ENCODE assay signal across 1 cellular context in the genomic region with DNA sequence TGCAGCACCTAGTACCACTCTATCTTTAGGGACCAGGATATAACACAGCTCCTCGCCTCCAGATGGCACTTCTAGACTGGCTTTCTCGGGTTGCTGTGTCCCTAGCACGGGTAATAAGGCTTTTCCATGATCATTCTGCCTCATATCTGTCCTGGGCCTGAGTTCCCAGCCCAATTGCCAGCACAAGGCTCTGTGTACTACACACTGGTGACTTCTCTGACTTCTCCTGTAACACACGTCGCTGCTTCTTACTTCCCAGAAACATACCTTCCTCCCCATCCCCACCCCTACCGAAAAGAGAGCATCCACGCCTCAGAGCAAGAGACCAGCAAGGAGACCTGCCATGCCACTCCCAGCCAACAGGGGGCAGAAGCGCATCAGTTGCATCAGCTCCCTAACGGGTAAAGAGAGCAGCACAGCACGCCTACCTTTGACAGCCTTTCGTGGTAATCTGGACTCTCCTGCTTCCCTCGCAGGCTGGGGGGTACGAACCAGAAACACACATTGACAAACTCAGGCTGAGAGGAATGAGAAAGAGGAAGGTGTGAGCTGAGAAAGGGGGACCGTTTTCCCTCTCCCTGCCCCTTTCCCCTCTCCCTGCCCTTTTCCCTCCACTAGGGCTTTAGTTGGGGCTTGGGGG.
TF ChIP-seq lines count a peak whose summit lies in the region.

No MANE protein-coding gene starts in this region.

TF ChIP-seq in K562, 482 proteins besides CTCF, POLR2A, EP300 and RAD21 (continued from another document and continues in another):
- TF ChIP-seq GATAD2A (IDR thresholded peaks at IDR 0.05) (no peak), SIN3A (IDR thresholded peaks at IDR 0.05; ENCODE audit: borderline replicate concordance in 2 of 2, control insufficient read depth in 1 of 2, low read depth in 2 of 2, low read length in 2 of 2) (no peak), OTX1 (CRISPR knock-in tag; IDR thresholded peaks at IDR 0.05) (0 out of 2 replicates have a peak, but pooled peaks have one; percentile 34), ZBTB8A (IDR thresholded peaks at IDR 0.05; ENCODE audit: partially characterized antibody) (no peak), TOE1 (IDR thresholded peaks at IDR 0.05; ENCODE audit: borderline replicate concordance) (peak; percentile 71; the same call in 1 of the 2 replicates), TOE1 (CRISPR knock-in tag; IDR thresholded peaks at IDR 0.05; ENCODE audit: borderline replicate concordance, low read depth) (no peak), ZNF695 (CRISPR knock-in tag; IDR thresholded peaks at IDR 0.05) (no peak), CREM (IDR thresholded peaks at IDR 0.05; ENCODE audit: low read depth) (peak; percentile 72), ZNF23 (CRISPR knock-in tag; IDR thresholded peaks at IDR 0.05) (no peak), ETV1 (tag; conservative IDR thresholded peaks at IDR 0.05; ENCODE audit: low read depth) (no peak), HNRNPK (IDR thresholded peaks at IDR 0.05; ENCODE audit: low read depth, low read length, poor library complexity, severe bottlenecking) (no peak), YBX1 (IDR thresholded peaks at IDR 0.05) (no peak), FOXK1 (CRISPR knock-in tag; IDR thresholded peaks at IDR 0.05; ENCODE audit: borderline replicate concordance) (no peak), MCM2 (IDR thresholded peaks at IDR 0.05; ENCODE audit: low read depth) (no peak), SNIP1 (IDR thresholded peaks at IDR 0.05; ENCODE audit: low read depth) (no peak), ZNF561 (CRISPR knock-in tag; conservative IDR thresholded peaks at IDR 0.05) (no peak), FOXM1 (IDR thresholded peaks at IDR 0.05; ENCODE audit: low read depth) (no peak), FOXM1 (CRISPR knock-in tag; IDR thresholded peaks at IDR 0.05; ENCODE audit: low read depth) (no peak), TBP (optimal IDR thresholded peaks at IDR 0.05; ENCODE audit: low read depth, low read length) (peak; percentile 58), POLR2H (tag; IDR thresholded peaks at IDR 0.05; ENCODE audit: low read depth) (no peak), CBX2 (IDR thresholded peaks at IDR 0.05; ENCODE audit: insufficient read depth, low read length, poor library complexity, severe bottlenecking) (no peak), ZNF668 (CRISPR knock-in tag; IDR thresholded peaks at IDR 0.05) (no peak), CREBBP (IDR thresholded peaks at IDR 0.05; ENCODE audit: low read depth, low read length) (no peak)
- TF ChIP-seq, protein P1, sequence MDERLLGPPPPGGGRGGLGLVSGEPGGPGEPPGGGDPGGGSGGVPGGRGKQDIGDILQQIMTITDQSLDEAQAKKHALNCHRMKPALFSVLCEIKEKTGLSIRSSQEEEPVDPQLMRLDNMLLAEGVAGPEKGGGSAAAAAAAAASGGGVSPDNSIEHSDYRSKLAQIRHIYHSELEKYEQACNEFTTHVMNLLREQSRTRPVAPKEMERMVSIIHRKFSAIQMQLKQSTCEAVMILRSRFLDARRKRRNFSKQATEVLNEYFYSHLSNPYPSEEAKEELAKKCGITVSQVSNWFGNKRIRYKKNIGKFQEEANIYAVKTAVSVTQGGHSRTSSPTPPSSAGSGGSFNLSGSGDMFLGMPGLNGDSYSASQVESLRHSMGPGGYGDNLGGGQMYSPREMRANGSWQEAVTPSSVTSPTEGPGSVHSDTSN (CRISPR knock-in tag; IDR thresholded peaks at IDR 0.05; ENCODE audit: low read depth) = no peak
- TF ChIP-seq, protein P1 (tag; conservative IDR thresholded peaks at IDR 0.05; ENCODE audit: low read depth) = no peak
- TF ChIP-seq, protein P2, sequence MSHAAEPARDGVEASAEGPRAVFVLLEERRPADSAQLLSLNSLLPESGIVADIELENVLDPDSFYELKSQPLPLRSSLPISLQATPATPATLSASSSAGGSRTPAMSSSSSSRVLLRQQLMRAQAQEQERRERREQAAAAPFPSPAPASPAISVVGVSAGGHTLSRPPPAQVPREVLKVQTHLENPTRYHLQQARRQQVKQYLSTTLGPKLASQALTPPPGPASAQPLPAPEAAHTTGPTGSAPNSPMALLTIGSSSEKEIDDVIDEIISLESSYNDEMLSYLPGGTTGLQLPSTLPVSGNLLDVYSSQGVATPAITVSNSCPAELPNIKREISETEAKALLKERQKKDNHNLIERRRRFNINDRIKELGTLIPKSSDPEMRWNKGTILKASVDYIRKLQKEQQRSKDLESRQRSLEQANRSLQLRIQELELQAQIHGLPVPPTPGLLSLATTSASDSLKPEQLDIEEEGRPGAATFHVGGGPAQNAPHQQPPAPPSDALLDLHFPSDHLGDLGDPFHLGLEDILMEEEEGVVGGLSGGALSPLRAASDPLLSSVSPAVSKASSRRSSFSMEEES (CRISPR knock-in tag; IDR thresholded peaks at IDR 0.05) = no peak
- TF ChIP-seq, protein P3, sequence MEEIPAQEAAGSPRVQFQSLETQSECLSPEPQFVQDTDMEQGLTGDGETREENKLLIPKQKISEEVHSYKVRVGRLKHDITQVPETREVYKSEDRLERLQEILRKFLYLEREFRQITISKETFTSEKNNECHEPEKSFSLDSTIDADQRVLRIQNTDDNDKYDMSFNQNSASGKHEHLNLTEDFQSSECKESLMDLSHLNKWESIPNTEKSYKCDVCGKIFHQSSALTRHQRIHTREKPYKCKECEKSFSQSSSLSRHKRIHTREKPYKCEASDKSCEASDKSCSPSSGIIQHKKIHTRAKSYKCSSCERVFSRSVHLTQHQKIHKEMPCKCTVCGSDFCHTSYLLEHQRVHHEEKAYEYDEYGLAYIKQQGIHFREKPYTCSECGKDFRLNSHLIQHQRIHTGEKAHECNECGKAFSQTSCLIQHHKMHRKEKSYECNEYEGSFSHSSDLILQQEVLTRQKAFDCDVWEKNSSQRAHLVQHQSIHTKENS (CRISPR knock-in tag; IDR thresholded peaks at IDR 0.05) = no peak
- TF ChIP-seq, protein P4, sequence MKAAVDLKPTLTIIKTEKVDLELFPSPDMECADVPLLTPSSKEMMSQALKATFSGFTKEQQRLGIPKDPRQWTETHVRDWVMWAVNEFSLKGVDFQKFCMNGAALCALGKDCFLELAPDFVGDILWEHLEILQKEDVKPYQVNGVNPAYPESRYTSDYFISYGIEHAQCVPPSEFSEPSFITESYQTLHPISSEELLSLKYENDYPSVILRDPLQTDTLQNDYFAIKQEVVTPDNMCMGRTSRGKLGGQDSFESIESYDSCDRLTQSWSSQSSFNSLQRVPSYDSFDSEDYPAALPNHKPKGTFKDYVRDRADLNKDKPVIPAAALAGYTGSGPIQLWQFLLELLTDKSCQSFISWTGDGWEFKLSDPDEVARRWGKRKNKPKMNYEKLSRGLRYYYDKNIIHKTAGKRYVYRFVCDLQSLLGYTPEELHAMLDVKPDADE (conservative IDR thresholded peaks at IDR 0.05; ENCODE audit: control insufficient read depth, low read depth, low read length) = no peak
- TF ChIP-seq, protein P5, sequence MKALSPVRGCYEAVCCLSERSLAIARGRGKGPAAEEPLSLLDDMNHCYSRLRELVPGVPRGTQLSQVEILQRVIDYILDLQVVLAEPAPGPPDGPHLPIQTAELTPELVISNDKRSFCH (CRISPR knock-in tag; IDR thresholded peaks at IDR 0.05) = no peak
- TF ChIP-seq, protein P5 (tag; IDR thresholded peaks at IDR 0.05) = 0 out of 2 replicates have a peak, but pooled peaks have one; percentile 34
- TF ChIP-seq, protein P6, sequence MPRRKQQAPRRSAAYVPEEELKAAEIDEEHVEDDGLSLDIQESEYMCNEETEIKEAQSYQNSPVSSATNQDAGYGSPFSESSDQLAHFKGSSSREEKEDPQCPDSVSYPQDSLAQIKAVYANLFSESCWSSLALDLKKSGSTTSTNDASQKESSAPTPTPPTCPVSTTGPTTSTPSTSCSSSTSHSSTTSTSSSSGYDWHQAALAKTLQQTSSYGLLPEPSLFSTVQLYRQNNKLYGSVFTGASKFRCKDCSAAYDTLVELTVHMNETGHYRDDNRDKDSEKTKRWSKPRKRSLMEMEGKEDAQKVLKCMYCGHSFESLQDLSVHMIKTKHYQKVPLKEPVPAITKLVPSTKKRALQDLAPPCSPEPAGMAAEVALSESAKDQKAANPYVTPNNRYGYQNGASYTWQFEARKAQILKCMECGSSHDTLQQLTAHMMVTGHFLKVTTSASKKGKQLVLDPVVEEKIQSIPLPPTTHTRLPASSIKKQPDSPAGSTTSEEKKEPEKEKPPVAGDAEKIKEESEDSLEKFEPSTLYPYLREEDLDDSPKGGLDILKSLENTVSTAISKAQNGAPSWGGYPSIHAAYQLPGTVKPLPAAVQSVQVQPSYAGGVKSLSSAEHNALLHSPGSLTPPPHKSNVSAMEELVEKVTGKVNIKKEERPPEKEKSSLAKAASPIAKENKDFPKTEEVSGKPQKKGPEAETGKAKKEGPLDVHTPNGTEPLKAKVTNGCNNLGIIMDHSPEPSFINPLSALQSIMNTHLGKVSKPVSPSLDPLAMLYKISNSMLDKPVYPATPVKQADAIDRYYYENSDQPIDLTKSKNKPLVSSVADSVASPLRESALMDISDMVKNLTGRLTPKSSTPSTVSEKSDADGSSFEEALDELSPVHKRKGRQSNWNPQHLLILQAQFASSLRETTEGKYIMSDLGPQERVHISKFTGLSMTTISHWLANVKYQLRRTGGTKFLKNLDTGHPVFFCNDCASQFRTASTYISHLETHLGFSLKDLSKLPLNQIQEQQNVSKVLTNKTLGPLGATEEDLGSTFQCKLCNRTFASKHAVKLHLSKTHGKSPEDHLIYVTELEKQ (CRISPR knock-in tag; IDR thresholded peaks at IDR 0.05) = no peak
- TF ChIP-seq, protein P7, sequence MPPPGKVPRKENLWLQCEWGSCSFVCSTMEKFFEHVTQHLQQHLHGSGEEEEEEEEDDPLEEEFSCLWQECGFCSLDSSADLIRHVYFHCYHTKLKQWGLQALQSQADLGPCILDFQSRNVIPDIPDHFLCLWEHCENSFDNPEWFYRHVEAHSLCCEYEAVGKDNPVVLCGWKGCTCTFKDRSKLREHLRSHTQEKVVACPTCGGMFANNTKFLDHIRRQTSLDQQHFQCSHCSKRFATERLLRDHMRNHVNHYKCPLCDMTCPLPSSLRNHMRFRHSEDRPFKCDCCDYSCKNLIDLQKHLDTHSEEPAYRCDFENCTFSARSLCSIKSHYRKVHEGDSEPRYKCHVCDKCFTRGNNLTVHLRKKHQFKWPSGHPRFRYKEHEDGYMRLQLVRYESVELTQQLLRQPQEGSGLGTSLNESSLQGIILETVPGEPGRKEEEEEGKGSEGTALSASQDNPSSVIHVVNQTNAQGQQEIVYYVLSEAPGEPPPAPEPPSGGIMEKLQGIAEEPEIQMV (tag; conservative IDR thresholded peaks at IDR 0.05; ENCODE audit: low read depth) = peak; percentile 71; the same call in 1 of the 2 replicates
- TF ChIP-seq, protein P8, sequence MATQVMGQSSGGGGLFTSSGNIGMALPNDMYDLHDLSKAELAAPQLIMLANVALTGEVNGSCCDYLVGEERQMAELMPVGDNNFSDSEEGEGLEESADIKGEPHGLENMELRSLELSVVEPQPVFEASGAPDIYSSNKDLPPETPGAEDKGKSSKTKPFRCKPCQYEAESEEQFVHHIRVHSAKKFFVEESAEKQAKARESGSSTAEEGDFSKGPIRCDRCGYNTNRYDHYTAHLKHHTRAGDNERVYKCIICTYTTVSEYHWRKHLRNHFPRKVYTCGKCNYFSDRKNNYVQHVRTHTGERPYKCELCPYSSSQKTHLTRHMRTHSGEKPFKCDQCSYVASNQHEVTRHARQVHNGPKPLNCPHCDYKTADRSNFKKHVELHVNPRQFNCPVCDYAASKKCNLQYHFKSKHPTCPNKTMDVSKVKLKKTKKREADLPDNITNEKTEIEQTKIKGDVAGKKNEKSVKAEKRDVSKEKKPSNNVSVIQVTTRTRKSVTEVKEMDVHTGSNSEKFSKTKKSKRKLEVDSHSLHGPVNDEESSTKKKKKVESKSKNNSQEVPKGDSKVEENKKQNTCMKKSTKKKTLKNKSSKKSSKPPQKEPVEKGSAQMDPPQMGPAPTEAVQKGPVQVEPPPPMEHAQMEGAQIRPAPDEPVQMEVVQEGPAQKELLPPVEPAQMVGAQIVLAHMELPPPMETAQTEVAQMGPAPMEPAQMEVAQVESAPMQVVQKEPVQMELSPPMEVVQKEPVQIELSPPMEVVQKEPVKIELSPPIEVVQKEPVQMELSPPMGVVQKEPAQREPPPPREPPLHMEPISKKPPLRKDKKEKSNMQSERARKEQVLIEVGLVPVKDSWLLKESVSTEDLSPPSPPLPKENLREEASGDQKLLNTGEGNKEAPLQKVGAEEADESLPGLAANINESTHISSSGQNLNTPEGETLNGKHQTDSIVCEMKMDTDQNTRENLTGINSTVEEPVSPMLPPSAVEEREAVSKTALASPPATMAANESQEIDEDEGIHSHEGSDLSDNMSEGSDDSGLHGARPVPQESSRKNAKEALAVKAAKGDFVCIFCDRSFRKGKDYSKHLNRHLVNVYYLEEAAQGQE (CRISPR knock-in tag; IDR thresholded peaks at IDR 0.05; ENCODE audit: low read depth) = no peak
- TF ChIP-seq, protein P9, sequence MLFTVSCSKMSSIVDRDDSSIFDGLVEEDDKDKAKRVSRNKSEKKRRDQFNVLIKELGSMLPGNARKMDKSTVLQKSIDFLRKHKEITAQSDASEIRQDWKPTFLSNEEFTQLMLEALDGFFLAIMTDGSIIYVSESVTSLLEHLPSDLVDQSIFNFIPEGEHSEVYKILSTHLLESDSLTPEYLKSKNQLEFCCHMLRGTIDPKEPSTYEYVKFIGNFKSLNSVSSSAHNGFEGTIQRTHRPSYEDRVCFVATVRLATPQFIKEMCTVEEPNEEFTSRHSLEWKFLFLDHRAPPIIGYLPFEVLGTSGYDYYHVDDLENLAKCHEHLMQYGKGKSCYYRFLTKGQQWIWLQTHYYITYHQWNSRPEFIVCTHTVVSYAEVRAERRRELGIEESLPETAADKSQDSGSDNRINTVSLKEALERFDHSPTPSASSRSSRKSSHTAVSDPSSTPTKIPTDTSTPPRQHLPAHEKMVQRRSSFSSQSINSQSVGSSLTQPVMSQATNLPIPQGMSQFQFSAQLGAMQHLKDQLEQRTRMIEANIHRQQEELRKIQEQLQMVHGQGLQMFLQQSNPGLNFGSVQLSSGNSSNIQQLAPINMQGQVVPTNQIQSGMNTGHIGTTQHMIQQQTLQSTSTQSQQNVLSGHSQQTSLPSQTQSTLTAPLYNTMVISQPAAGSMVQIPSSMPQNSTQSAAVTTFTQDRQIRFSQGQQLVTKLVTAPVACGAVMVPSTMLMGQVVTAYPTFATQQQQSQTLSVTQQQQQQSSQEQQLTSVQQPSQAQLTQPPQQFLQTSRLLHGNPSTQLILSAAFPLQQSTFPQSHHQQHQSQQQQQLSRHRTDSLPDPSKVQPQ (CRISPR knock-in tag; IDR thresholded peaks at IDR 0.05; ENCODE audit: borderline replicate concordance) = no peak
